In genomic region chr2:216695401-216695821, GRCh38 we compare ENCODE assay signal across 8 cellular contexts. TPM values are rescaled to one million over a fixed set of nuclear protein-coding genes. Genes with fewer than 3 reads are reported as not detected.
DNase-seq lines count a peak whose midpoint lies in the region; ATAC-seq and TF ChIP-seq lines count a peak whose summit lies in the region.

A gene with protein sequence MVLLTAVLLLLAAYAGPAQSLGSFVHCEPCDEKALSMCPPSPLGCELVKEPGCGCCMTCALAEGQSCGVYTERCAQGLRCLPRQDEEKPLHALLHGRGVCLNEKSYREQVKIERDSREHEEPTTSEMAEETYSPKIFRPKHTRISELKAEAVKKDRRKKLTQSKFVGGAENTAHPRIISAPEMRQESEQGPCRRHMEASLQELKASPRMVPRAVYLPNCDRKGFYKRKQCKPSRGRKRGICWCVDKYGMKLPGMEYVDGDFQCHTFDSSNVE (minus strand): TSS chr2:216695549. CDS start chr2:216694775, 774 bp downstream.

- DNase-seq in HAP-1 (ENCODE audit: low spot score in 2 of 2) (peak; percentile 79 to 91), NCI-H69 (lab: John Stamatoyannopoulos, UW) (peak; percentile 93), colonic mucosa (peak; percentile 72), kidney glomerular epithelial cell (lab: John Stamatoyannopoulos, UW) (peak; percentile 16), smooth muscle cell of the brain vasculature (ENCODE audit: low read depth, low spot score) (peak; percentile 84), AML-193 (lab: John Stamatoyannopoulos, UW) (no peak)

- H3K4me1 ChIP-seq in HAP-1 (peaks cover 44% of the 10 kb centered on the region), colonic mucosa (no peaks in the 10 kb centered on the region)

- intact Hi-C loops in colonic mucosa (cut with DNase I): loop anchor here (10.0 kb wide), 2 partner anchors 359 to 469 kb away; no protein-coding TSS in a partner anchor

- H3K9me3 ChIP-seq in HAP-1: no peaks in the 10 kb centered on the region
- H3K9me3 ChIP-seq in colonic mucosa: no peaks in the 10 kb centered on the region

- H3K4me3 ChIP-seq in HAP-1 (peak within 1 kb of the TSS; percentile 41), colonic mucosa (peak within 1 kb of the TSS; percentile 35)

- ATAC-seq in HG03097 (IDR thresholded peaks at IDR 0.05; ENCODE audit: low FRiP score, unreplicated experiment) (no peak), HG02973 (IDR thresholded peaks at IDR 0.05; ENCODE audit: unreplicated experiment) (no peak)

- H3K27ac ChIP-seq in colonic mucosa: peak within 1 kb of the TSS; percentile 54

- H3K27me3 ChIP-seq in HAP-1 (ENCODE audit: low read depth) (no peaks in the 10 kb centered on the region), colonic mucosa (peaks cover 37% of the 10 kb centered on the region)

- H3K9ac ChIP-seq in colonic mucosa (ENCODE audit: low read depth in 2 of 2, low read length in 2 of 2): peak within 1 kb of the TSS; percentile 46 to 64

- TF ChIP-seq CTCF in colonic mucosa (IDR thresholded peaks at IDR 0.05): no peak

- no peaks in the 10 kb centered on the region for H3K36me3 ChIP-seq in HAP-1 (replicated peaks)
- no peaks in the 10 kb centered on the region for H3K36me3 ChIP-seq in colonic mucosa

- in situ Hi-C loops in HAP-1 (cut with MboI; ENCODE audit: low sequenced_read_pairs): no loop called here

RNA-seq across cellular contexts. Expression of the gene that starts here (rescaled TPM):
- 10 to 100 TPM; 44.6 to 68.2 TPM for total RNA-seq in colonic mucosa

Comparison
In these comparisons a context has a peak if more than half of its experiments do, and no peak if none do; other contexts are left out.
1. DNase-seq: peak in HAP-1 (2 of 2), NCI-H69 (single experiment), colonic mucosa (single experiment), kidney glomerular epithelial cell (single experiment) and smooth muscle cell of the brain vasculature (single experiment); none in AML-193 (0 of 2).